In the genomic region with DNA sequence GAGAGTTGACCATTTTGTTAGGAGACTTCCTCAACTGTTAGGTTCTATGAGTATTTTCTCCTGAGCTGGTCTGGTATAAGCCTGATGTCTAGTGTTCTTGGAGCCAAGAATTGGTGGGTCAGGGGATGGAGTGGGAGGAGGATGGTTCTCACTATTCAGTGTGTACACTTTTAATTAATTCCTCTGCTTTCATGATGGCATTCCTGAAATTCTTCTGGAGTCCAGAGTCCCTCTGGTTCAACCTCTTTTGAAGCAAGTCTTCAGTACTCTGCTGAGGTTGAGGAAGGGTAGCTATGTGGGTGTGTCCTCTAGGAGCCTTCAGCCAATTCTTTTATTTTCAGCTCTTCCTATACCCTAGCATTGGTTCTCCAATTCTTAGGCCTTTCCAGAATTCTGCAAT, we compare ENCODE assay signal across 27 cellular contexts.
"Had no signal": no experiment of that assay in that cellular context is flagged by ENCODE, and none has a peak within 500 bp of the region (broad histone marks: within the 10 kb centered on the region; RNA-seq: fewer than 3 reads in every experiment).

No MANE protein-coding gene starts in this region.

- ATAC-seq: left cardiac atrium; left lung; lower lobe of right lung; naive thymus-derived CD8-positive, alpha-beta T cell; psoas muscle; right cardiac atrium; sciatic nerve; stimulated activated naive B cell treated with anti-CD40 and anti-IgM and Interleukin-4, amounts not matched to agents 10 μg/mL and 1 μg/mL and 100 μg/mL, for 72 hours; stimulated activated naive CD8-positive, alpha-beta T cell treated with anti-CD3 and anti-CD28 coated beads, Interleukin-15, Interleukin-2, amounts not matched to agents 100 U/mL and 50 U/mL, for 24 hours; upper lobe of right lung had no signal

- H3K36me3 ChIP-seq: left lung, neutrophil, thoracic aorta, tibial artery had no signal

- H3K9me3 ChIP-seq: left lung, lower lobe of right lung, neutrophil, psoas muscle, stomach, thoracic aorta, tibial artery, upper lobe of right lung had no signal

- H3K4me1 ChIP-seq: left lung, lower lobe of right lung, parathyroid adenoma, psoas muscle, stomach, tibial artery, upper lobe of right lung had no signal

- H3K4me1 Mint-ChIP-seq: nephron; stimulated activated naive B cell treated with anti-CD40 and anti-IgM and Interleukin-4, amounts not matched to agents 10 μg/mL and 1 μg/mL and 100 μg/mL, for 72 hours had no signal

- H3K4me3 Mint-ChIP-seq: naive thymus-derived CD8-positive, alpha-beta T cell; nephron; neural crest cell; stimulated activated naive B cell treated with anti-CD40 and anti-IgM and Interleukin-4, amounts not matched to agents 10 μg/mL and 1 μg/mL and 100 μg/mL, for 72 hours had no signal

- H3K4me3 ChIP-seq: left lung, lower lobe of right lung, psoas muscle, skin epidermis, stomach, thoracic aorta, tibial artery, upper lobe of right lung had no signal

- H3K9ac ChIP-seq: parathyroid adenoma had no signal

- H3K27me3 Mint-ChIP-seq: naive thymus-derived CD8-positive, alpha-beta T cell had no signal

- H3K27me3 ChIP-seq: left lung, neutrophil, stomach, tibial artery, upper lobe of right lung had no signal

- H2AFZ ChIP-seq: parathyroid adenoma had no signal

- H3K27ac Mint-ChIP-seq: stimulated activated naive B cell treated with anti-CD40 and anti-IgM and Interleukin-4, amounts not matched to agents 10 μg/mL and 1 μg/mL and 100 μg/mL, for 72 hours had no signal

- DNase-seq: hippocampal formation; kidney glomerular epithelial cell; left cardiac atrium; left lung; lower lobe of right lung; mammary epithelial cell; mesenchymal stem cell; naive thymus-derived CD8-positive, alpha-beta T cell; occipital lobe; psoas muscle; right cardiac atrium; stimulated activated CD4-positive, alpha-beta T cell treated with anti-CD3 and anti-CD28 coated beads, Interleukin-12 subunit alpha, Interleukin-12 subunit beta, amount 100 ng/mL, for 4 hours; stimulated activated CD4-positive, alpha-beta T cell treated with anti-CD3 and anti-CD28 coated beads, Interleukin-15, amount 100 ng/mL, for 24 hours; stimulated activated CD4-positive, alpha-beta T cell treated with anti-CD3 and anti-CD28 coated beads, Interleukin-2, amount 100 ng/mL, for 24 hours; stimulated activated CD4-positive, alpha-beta T cell treated with anti-CD3 and anti-CD28 coated beads, Interleukin-4, amount 100 ng/mL, for 1 hour; stimulated activated naive B cell treated with anti-CD40 and anti-IgM and Interleukin-4, amounts not matched to agents 10 μg/mL and 1 μg/mL and 100 μg/mL, for 72 hours; stimulated activated naive CD8-positive, alpha-beta T cell treated with anti-CD3 and anti-CD28 coated beads, Interleukin-15, Interleukin-2, amounts not matched to agents 100 U/mL and 50 U/mL, for 24 hours; stomach; tibial artery; upper lobe of right lung had no signal

- H3K9me3 Mint-ChIP-seq: naive thymus-derived CD8-positive, alpha-beta T cell; nephron; neural crest cell; stimulated activated naive B cell treated with anti-CD40 and anti-IgM and Interleukin-4, amounts not matched to agents 10 μg/mL and 1 μg/mL and 100 μg/mL, for 72 hours had no signal

- H3K79me2 ChIP-seq: parathyroid adenoma had no signal

- H3K27ac ChIP-seq: left lung, lower lobe of right lung, neutrophil, parathyroid adenoma, psoas muscle, skin epidermis, stomach, thoracic aorta, tibial artery, upper lobe of right lung had no signal

- H3K36me3 Mint-ChIP-seq: naive thymus-derived CD8-positive, alpha-beta T cell; stimulated activated naive B cell treated with anti-CD40 and anti-IgM and Interleukin-4, amounts not matched to agents 10 μg/mL and 1 μg/mL and 100 μg/mL, for 72 hours had no signal
